ENCODE assay signal across 8 cellular contexts in the genomic region with DNA sequence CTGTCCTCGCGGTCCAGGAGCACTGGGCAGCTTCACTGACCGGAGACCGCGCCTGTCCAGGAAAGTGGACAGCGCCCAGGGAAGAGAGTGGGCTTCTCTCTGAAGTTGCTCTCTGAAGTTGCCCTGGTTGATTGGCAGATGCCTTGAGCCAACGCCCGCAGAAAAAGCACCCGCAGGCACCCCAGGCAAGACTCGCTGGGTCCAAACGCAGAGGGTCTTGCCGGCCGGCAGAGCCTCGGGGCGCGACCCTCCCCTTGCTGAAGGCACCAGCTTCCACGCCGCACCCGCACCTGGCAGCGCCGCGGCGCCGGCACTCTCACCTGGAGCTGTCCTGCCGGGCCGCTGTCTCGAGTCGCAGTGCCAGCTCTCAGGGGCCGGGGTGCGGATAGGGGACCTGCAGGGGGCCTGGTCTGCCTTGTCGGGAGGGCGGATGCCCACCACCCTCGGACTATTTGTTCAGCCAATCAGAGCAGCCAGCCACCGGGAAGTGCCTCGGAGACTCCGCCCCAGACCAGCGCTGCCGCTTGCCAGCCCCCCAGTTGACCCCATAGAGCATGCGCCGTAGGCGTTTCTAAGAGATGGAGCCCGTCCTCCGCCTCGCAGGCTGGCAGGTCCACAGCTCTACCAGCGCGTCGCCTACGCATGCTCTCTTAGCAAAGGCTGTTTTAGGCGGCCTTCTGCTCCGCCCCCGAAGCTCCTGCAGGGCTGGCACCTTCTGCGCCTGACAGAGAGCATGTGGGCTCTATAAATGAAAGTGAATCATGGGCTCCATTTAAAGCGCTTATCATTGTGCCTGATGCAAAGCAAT.
A peak's percentile ranks its signal among the peaks of the same experiment; 100 is the strongest.
DNase-seq lines count a peak whose midpoint lies in the region; ATAC-seq and TF ChIP-seq lines count a peak whose summit lies in the region.

A gene (minus strand): TSS at position 359 of the 808 bp plus-strand sequence. CDS start 4,127 bp downstream, outside the sequence.

- peak within 1 kb of the TSS; percentile 79 for H3K4me3 ChIP-seq in AG09309 (ENCODE audit: control insufficient read depth, low read depth, low read length)

- no peak for TF ChIP-seq CTCF in AG09309 (IDR thresholded peaks at IDR 0.05; ENCODE audit: control insufficient read depth, insufficient read depth, low read depth, low read length, missing control alignments)

- ATAC-seq in GM19025 (IDR thresholded peaks at IDR 0.05; ENCODE audit: low read depth, unreplicated experiment) (peak; percentile 96), HG03342 (IDR thresholded peaks at IDR 0.05; ENCODE audit: unreplicated experiment) (peak; percentile 93)

- peak; percentile 94 for DNase-seq in AG09309 (ENCODE audit: low read depth)
- peak; percentile 83 to 96 for DNase-seq in NCI-H446 (lab: John Stamatoyannopoulos, UW)
- peak; percentile 89 for DNase-seq in activated CD4-positive, CD25-positive, alpha-beta regulatory T cell treated with anti-CD3 and anti-CD28 coated beads, Interleukin-2, amount 50 U/mL, for 16 hours (ENCODE audit: low read depth, low spot score)
- DNase-seq in cerebellar cortex (ENCODE audit: low spot score): peak; percentile 98
- peak; percentile 97 for DNase-seq in iris pigment epithelial cell (ENCODE audit: low read depth)
- DNase-seq in stimulated activated CD4-positive, alpha-beta T cell treated with anti-CD3 and anti-CD28 coated beads, Interleukin-12 subunit alpha, Interleukin-12 subunit beta, amount 100 ng/mL, for 4 hours: peak; percentile 91

Comparison
In these comparisons a context has a peak if more than half of its experiments do, and no peak if none do; other contexts are left out.
1. Peak in every context shown above with its lines: DNase-seq, ATAC-seq and H3K4me3 ChIP-seq.